Comparison of ENCODE assay signal across 23 cellular contexts in genomic region chr15:88477885-88478284, GRCh38.
"Had no signal": no experiment of that assay in that cellular context is flagged by ENCODE, and none has a peak within 500 bp of the region (broad histone marks: within the 10 kb centered on the region; RNA-seq: fewer than 3 reads in every experiment).

No MANE protein-coding gene starts in this region.

- H3K4me1 ChIP-seq: neural progenitor cell, parathyroid adenoma, psoas muscle, thyroid gland, vagina had no signal

- ATAC-seq: naive thymus-derived CD4-positive, alpha-beta T cell; natural killer cell; psoas muscle; right cardiac atrium; stimulated activated effector memory CD8-positive, alpha-beta T cell treated with anti-CD3 and anti-CD28 coated beads, Interleukin-12 subunit alpha, Interleukin-12 subunit beta, amount 100 ng/mL, for 72 hours; stimulated activated naive B cell treated with anti-CD40 and anti-IgM and Interleukin-4, amounts not matched to agents 10 μg/mL and 1 μg/mL and 100 μg/mL, for 72 hours had no signal

- H3K9me3 ChIP-seq: ovary, psoas muscle, sigmoid colon, stomach, thoracic aorta, thyroid gland, tibial nerve, vagina had no signal

- H3K9ac ChIP-seq: neural progenitor cell, parathyroid adenoma had no signal

- H3K27me3 ChIP-seq: ovary, sigmoid colon, stomach, thyroid gland, tibial nerve, vagina had no signal

- H3K79me2 ChIP-seq: parathyroid adenoma had no signal

- H3K4me2 ChIP-seq: neural progenitor cell had no signal

- DNase-seq: naive thymus-derived CD4-positive, alpha-beta T cell; natural killer cell; occipital lobe; ovary; posterior cingulate gyrus; psoas muscle; right cardiac atrium; sigmoid colon; small intestine; stimulated activated CD4-positive, alpha-beta T cell treated with anti-CD3 and anti-CD28 coated beads, Interleukin-15, amount 100 ng/mL, for 24 hours; stimulated activated CD4-positive, alpha-beta T cell treated with anti-CD3 and anti-CD28 coated beads, Interleukin-2, amount 100 ng/mL, for 24 hours; stimulated activated CD4-positive, alpha-beta T cell treated with anti-CD3 and anti-CD28 coated beads, Interleukin-2, amount 100 ng/mL, for 48 hours; stimulated activated CD4-positive, alpha-beta T cell treated with anti-CD3 and anti-CD28 coated beads, Interleukin-4, amount 100 ng/mL, for 24 hours; stimulated activated naive B cell treated with anti-CD40 and anti-IgM and Interleukin-4, amounts not matched to agents 10 μg/mL and 1 μg/mL and 100 μg/mL, for 72 hours; stimulated activated naive CD4-positive, alpha-beta T cell treated with Interleukin-2 at 50 U/mL for 16 hours; stomach; thyroid gland had no signal

- FAIRE-seq: small intestine had no signal

- H3K4me3 ChIP-seq: neural progenitor cell, ovary, psoas muscle, sigmoid colon, stomach, thoracic aorta, thyroid gland, tibial nerve, vagina had no signal

- H3K27ac ChIP-seq: neural progenitor cell, ovary, parathyroid adenoma, psoas muscle, thoracic aorta, thyroid gland, tibial nerve, vagina had no signal

- H3K36me3 ChIP-seq: neural progenitor cell, ovary had no signal

- H2AFZ ChIP-seq: neural progenitor cell, parathyroid adenoma had no signal
